9 cellular contexts compared by ENCODE assay signal in the genomic region with DNA sequence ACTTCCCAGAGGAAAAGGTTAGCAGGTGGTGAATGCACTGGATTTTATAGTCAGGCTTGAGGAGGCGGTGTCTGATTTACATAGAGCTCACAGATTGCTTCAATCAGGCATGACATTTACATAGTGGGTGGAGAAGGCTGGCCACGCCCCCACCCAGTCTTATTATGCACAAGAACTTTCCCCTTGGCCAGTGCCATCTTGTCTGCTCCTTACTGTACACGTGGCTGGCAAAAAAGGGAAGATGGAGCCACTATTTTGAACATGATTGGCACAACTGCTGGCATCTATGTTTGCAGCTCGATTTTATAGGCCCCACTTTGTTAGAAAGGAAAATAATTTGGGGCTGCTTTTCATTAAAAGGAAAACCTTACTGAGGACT. TPM values are rescaled to one million over a fixed set of nuclear protein-coding genes. Genes with fewer than 3 reads are reported as not detected.
A peak's percentile ranks its signal among the peaks of the same experiment; 100 is the strongest.
DNase-seq lines count a peak whose midpoint lies in the region; ATAC-seq, FAIRE-seq and TF ChIP-seq lines count a peak whose summit lies in the region.
"Had no signal": no experiment of that assay in that cellular context is flagged by ENCODE, and none has a peak within 500 bp of the region (broad histone marks: within the 10 kb centered on the region; RNA-seq: fewer than 3 reads in every experiment).

No MANE protein-coding gene starts in this region.

- H3K36me3 ChIP-seq in KMS-11 (ENCODE audit: insufficient read depth), result no peaks in the 10 kb centered on the region
- H3K36me3 ChIP-seq in vagina, result no peaks in the 10 kb centered on the region

- intact Hi-C loops in vagina (cut with DNase I), result no loop called here

- in situ Hi-C loops in SK-MEL-5 (cut with HindIII; ENCODE audit: low pct_unique_long_range_greater_than_20kb, low sequenced_read_pairs), result no loop called here

- peak; percentile 68 for FAIRE-seq in GM12892 (lab: Jason Lieb, UNC)

- peak overlapping the region; percentile 43; the same call in 1 of the 2 replicates for H3K9ac ChIP-seq in KMS-11

- H3K27me3 ChIP-seq in KMS-11 (ENCODE audit: insufficient read depth, low read depth), result no peaks in the 10 kb centered on the region
- no peaks in the 10 kb centered on the region for H3K27me3 ChIP-seq in vagina

- H3K4me3 ChIP-seq in KMS-11 (IDR thresholded peaks at IDR 0.05; ENCODE audit: insufficient read depth, low read depth, low read length) (no peak overlapping the region), vagina (no peak overlapping the region)

- peak overlapping the region; percentile 80; the same call in 1 of the 2 replicates for H3K4me2 ChIP-seq in KMS-11

- H4K20me1 ChIP-seq in KMS-11 (ENCODE audit: insufficient read depth), result no peaks in the 10 kb centered on the region

- H3K79me2 ChIP-seq in KMS-11 (ENCODE audit: insufficient read depth, low read depth), result no peaks in the 10 kb centered on the region

- H3K4me1 ChIP-seq in KMS-11 (ENCODE audit: low read depth, poor library complexity, severe bottlenecking), result peaks cover 68% of the 10 kb centered on the region
- no peaks in the 10 kb centered on the region for H3K4me1 ChIP-seq in vagina

- H3K9me3 ChIP-seq in vagina, result no peaks in the 10 kb centered on the region

- peak overlapping the region; percentile 40; the same call in 1 of the 2 replicates for H2AFZ ChIP-seq in KMS-11 (ENCODE audit: low read depth)

- ATAC-seq in GM19328 (IDR thresholded peaks at IDR 0.05; ENCODE audit: unreplicated experiment), result no peak
- no peak for ATAC-seq in HG03439 (IDR thresholded peaks at IDR 0.05; ENCODE audit: unreplicated experiment)
- ATAC-seq in GM18867 (IDR thresholded peaks at IDR 0.05; ENCODE audit: unreplicated experiment), result no peak

- TF ChIP-seq POLR2A in GM12892 (IDR thresholded peaks at IDR 0.05; ENCODE audit: low read depth, low read length), result no peak
- TF ChIP-seq POLR2A in vagina (IDR thresholded peaks at IDR 0.05), result no peak

- no peak for TF ChIP-seq CTCF in KMS-11 (conservative IDR thresholded peaks at IDR 0.05; ENCODE audit: low read depth, low read length)
- no peak for TF ChIP-seq CTCF in vagina (IDR thresholded peaks at IDR 0.05)

- peak overlapping the region; percentile 86 for H3K27ac ChIP-seq in KMS-11
- no peak overlapping the region for H3K27ac ChIP-seq in vagina

- DNase-seq in GM12892 (ENCODE audit: insufficient read length) (no peak), SK-MEL-5 (ENCODE audit: low read depth, low spot score) (peak; percentile 60), iPS-NIHi11 (ENCODE audit: low spot score) (peak; percentile 26), vagina (ENCODE audit: extremely low spot score in 2 of 2) (no peak)
- DNase-seq: NCI-H345 had no signal

RNA-seq across cellular contexts. Expression of a gene that starts 10.9 kb away (rescaled TPM):
- 265 TPM for polyA plus RNA-seq in GM12892 (2012; ENCODE audit: missing spikeins)
- total RNA-seq in SK-MEL-5 (2014; rRNA removed; shearing (Covaris generic)), result 94.2 and 105 TPM in 2 replicates
- polyA plus RNA-seq in SK-MEL-5 (2015; cell fraction: cytosol; rRNA removed), result 134 and 153 TPM in 2 replicates
- polyA plus RNA-seq in SK-MEL-5 (2015; cell fraction: nucleus; rRNA removed), result 33.0 and 34.1 TPM in 2 replicates
- 61.6 TPM for total RNA-seq in vagina

RNA-seq across cellular contexts. Expression of a gene that starts 34.8 kb away (rescaled TPM):
- polyA plus RNA-seq in GM12892 (2012; ENCODE audit: missing spikeins), result 19.8 TPM
- total RNA-seq in SK-MEL-5 (2014; rRNA removed; shearing (Covaris generic)), result 34.8 and 40.7 TPM in 2 replicates
- polyA plus RNA-seq in SK-MEL-5 (2015; cell fraction: cytosol; rRNA removed), result 30.5 and 37.7 TPM in 2 replicates
- 16.6 and 27.2 TPM in 2 replicates for polyA plus RNA-seq in SK-MEL-5 (2015; cell fraction: nucleus; rRNA removed)
- total RNA-seq in vagina, result 30.0 TPM

Comparison
In these comparisons a context has a peak if more than half of its experiments do, and no peak if none do; other contexts are left out.
1. DNase-seq: peak in SK-MEL-5 (single experiment) and iPS-NIHi11 (single experiment); none in GM12892 (single experiment) and vagina (0 of 2).